In genomic region chr9:71647094-71647591, GRCh38 we compare ENCODE assay signal across 9 cellular contexts.
DNase-seq lines count a peak whose midpoint lies in the region; ATAC-seq and TF ChIP-seq lines count a peak whose summit lies in the region.
"Had no signal": no experiment of that assay in that cellular context is flagged by ENCODE, and none has a peak within 500 bp of the region (broad histone marks: within the 10 kb centered on the region; RNA-seq: fewer than 3 reads in every experiment).

No MANE protein-coding gene starts in this region.

- H3K4me1 ChIP-seq in DOHH2 (ENCODE audit: control insufficient read depth, low read length) (peaks cover 8% of the 10 kb centered on the region), HCT116 (ENCODE audit: control insufficient read depth in 1 of 2, insufficient read depth in 2 of 2, low read length in 2 of 2) (peaks cover 10 to 13% of the 10 kb centered on the region in 2 experiments; a peak in 3 of 4 replicates)
- peaks cover 8 to 20% of the 10 kb centered on the region in 2 donors for H3K4me1 ChIP-seq in naive thymus-derived CD4-positive, alpha-beta T cell (ENCODE audit: control insufficient read depth in 2 of 2, insufficient read depth in 2 of 2, low read length in 2 of 2)

- POLR2A ChIA-PET in HCT116 (lab: Charles Lee): interaction anchor here (1.0 kb wide), 1 partner anchor 121 kb away, joined by 4 read pairs; the partner anchor contains the start of gene CEMIP2
- POLR2A ChIA-PET in naive thymus-derived CD4-positive, alpha-beta T cell (lab: Charles Lee): no interaction called here

- RAD21 ChIA-PET in HCT116 (lab: Charles Lee; ENCODE audit: low non-redundant PET in 1 of 2, low total read pairs in 2 of 2, uncharacterized antibody in 2 of 2, unreplicated experiment in 2 of 2): no interaction called here

- 0 out of 2 replicates have a peak overlapping the region, but pooled peaks have one; percentile 5 for H3K4me2 ChIP-seq in DOHH2 (ENCODE audit: low read length)
- peak overlapping the region; percentile 64 for H3K4me2 ChIP-seq in HCT116 (ENCODE audit: low read length)

- no peaks in the 10 kb centered on the region for H3K9me3 ChIP-seq in DOHH2 (ENCODE audit: control insufficient read depth, insufficient read depth, low read length)
- H3K9me3 ChIP-seq in HCT116 (ENCODE audit: control insufficient read depth in 1 of 2, insufficient read depth in 1 of 2, low read depth in 1 of 2, low read length in 2 of 2): no peaks in the 10 kb centered on the region
- H3K9me3 ChIP-seq in SK-N-MC (ENCODE audit: low read depth, low read length): no peaks in the 10 kb centered on the region
- H3K9me3 ChIP-seq in naive thymus-derived CD4-positive, alpha-beta T cell (ENCODE audit: control insufficient read depth in 2 of 3, low read length in 3 of 3): no peaks in the 10 kb centered on the region

- no peak overlapping the region for H3K27ac ChIP-seq in DOHH2 (ENCODE audit: low read depth, low read length)
- no peak overlapping the region for H3K27ac ChIP-seq in HCT116 (ENCODE audit: low read depth, low read length)
- H3K27ac ChIP-seq in SK-N-MC: no peak overlapping the region
- no peak overlapping the region for H3K27ac ChIP-seq in epithelial cell of prostate
- no peak overlapping the region for H3K27ac ChIP-seq in naive thymus-derived CD4-positive, alpha-beta T cell (ENCODE audit: low read depth, low read length)

- H3K36me3 ChIP-seq in DOHH2 (ENCODE audit: control insufficient read depth, low read length) (no peaks in the 10 kb centered on the region), HCT116 (ENCODE audit: control insufficient read depth in 1 of 2, insufficient read depth in 2 of 2, low read length in 2 of 2) (no peaks in the 10 kb centered on the region), SK-N-MC (ENCODE audit: insufficient read depth, low read length) (no peaks in the 10 kb centered on the region)
- H3K36me3 ChIP-seq in naive thymus-derived CD4-positive, alpha-beta T cell (ENCODE audit: control insufficient read depth in 2 of 3, insufficient read depth in 3 of 3, low read length in 3 of 3): no peaks in the 10 kb centered on the region

- H3K4me1 Mint-ChIP-seq in naive thymus-derived CD4-positive, alpha-beta T cell: peaks cover 13 to 49% (median 24%) of the 10 kb centered on the region in 7 donors

- H3F3A ChIP-seq in DOHH2 (ENCODE audit: control insufficient read depth, insufficient read depth): no peaks in the 10 kb centered on the region

- no peak overlapping the region for H3K9ac ChIP-seq in HCT116 (ENCODE audit: low read length)
- no peak overlapping the region for H3K9ac ChIP-seq in SK-N-MC (ENCODE audit: insufficient read length)

- no peak for TF ChIP-seq RAD21 in HCT116 (IDR thresholded peaks at IDR 0.05; ENCODE audit: low read depth)

- peak; percentile 13 for DNase-seq in HCT116 (ENCODE audit: low read depth, low spot score)
- DNase-seq in SK-N-MC (ENCODE audit: low read depth, low spot score): peak; percentile 70
- peak; percentile 27 for DNase-seq in epithelial cell of prostate (ENCODE audit: low read depth, low spot score)
- peak in 2 of 9 donors; percentile 4 to 28 for DNase-seq in naive thymus-derived CD4-positive, alpha-beta T cell
- no peak for DNase-seq in COR-L47 (lab: John Stamatoyannopoulos, UW)
- DNase-seq in NCI-H345 (lab: John Stamatoyannopoulos, UW): no peak
- DNase-seq in NCI-H510A treated with DMSO at 0.1 percent for 48 hours (lab: John Stamatoyannopoulos, UW): no peak

- intact Hi-C loops in HCT116 (cut with micrococcal nuclease): no loop called here
- intact Hi-C loops in naive thymus-derived CD4-positive, alpha-beta T cell (cut with micrococcal nuclease): no loop called here

- TF ChIP-seq CTCF in DOHH2 (IDR thresholded peaks at IDR 0.05; ENCODE audit: low read depth, low read length, poor library complexity, severe bottlenecking): no peak
- TF ChIP-seq CTCF in HCT116 (IDR thresholded peaks at IDR 0.05 in 2 of 3, conservative IDR thresholded peaks at IDR 0.05 in 1 of 3; ENCODE audit: borderline replicate concordance in 1 of 3, insufficient read depth in 1 of 3, low read depth in 2 of 3, low read length in 2 of 3): no peak

- H3K4me3 ChIP-seq in DOHH2 (ENCODE audit: low read length) (no peak overlapping the region), HCT116 (replicated peaks in 1 of 2; ENCODE audit: low read depth in 1 of 2, low read length in 2 of 2) (peak overlapping the region; percentile 16 to 32), SK-N-MC (peak overlapping the region; percentile 23)
- H3K4me3 ChIP-seq in naive thymus-derived CD4-positive, alpha-beta T cell (ENCODE audit: low read length): peak overlapping the region; percentile 6

- H4K20me1 ChIP-seq in DOHH2 (ENCODE audit: control insufficient read depth, insufficient read depth, low read depth, low read length) (no peaks in the 10 kb centered on the region), HCT116 (ENCODE audit: insufficient read depth) (no peaks in the 10 kb centered on the region)

- peak; percentile 77 for ATAC-seq in HCT116
- ATAC-seq in naive thymus-derived CD4-positive, alpha-beta T cell: peak; percentile 42
- ATAC-seq: Panc1 had no signal

- H3K79me2 ChIP-seq in DOHH2 (ENCODE audit: control insufficient read depth, low read length) (no peaks in the 10 kb centered on the region), HCT116 (ENCODE audit: insufficient read depth, low read length) (no peaks in the 10 kb centered on the region)

- no peaks in the 10 kb centered on the region; the same call in 1 of the 2 replicates for H3K27me3 ChIP-seq in DOHH2 (ENCODE audit: control insufficient read depth, low read length)
- no peaks in the 10 kb centered on the region for H3K27me3 ChIP-seq in HCT116 (ENCODE audit: insufficient read depth, low read length)
- H3K27me3 ChIP-seq in naive thymus-derived CD4-positive, alpha-beta T cell (ENCODE audit: control insufficient read depth in 2 of 2, insufficient read depth in 2 of 2, low read length in 2 of 2): no peaks in the 10 kb centered on the region

- H3K27ac Mint-ChIP-seq in naive thymus-derived CD4-positive, alpha-beta T cell: peak overlapping the region in 1 of 9 donors; percentile 30

- peak overlapping the region; percentile 88 for H2AFZ ChIP-seq in HCT116 (ENCODE audit: low read depth, low read length, poor library complexity, severe bottlenecking)

- peaks cover 0 to 8% (median 0%) of the 10 kb centered on the region in 11 donors for H3K9me3 Mint-ChIP-seq in naive thymus-derived CD4-positive, alpha-beta T cell

- H3K27me3 Mint-ChIP-seq in naive thymus-derived CD4-positive, alpha-beta T cell: peaks cover 0 to 18% (median 1%) of the 10 kb centered on the region in 5 donors

- H3K9me2 ChIP-seq in DOHH2 (replicated peaks; ENCODE audit: control insufficient read depth, low read length) (no peaks in the 10 kb centered on the region), HCT116 (ENCODE audit: insufficient read depth) (no peaks in the 10 kb centered on the region)

- no TSS peak for BruUV-seq in HCT116 (replicated peaks; lab: Mats Ljungman, UMichigan)

- CTCF ChIA-PET in HCT116 (lab: Charles Lee): interaction anchor here (0.8 kb wide), 1 partner anchor 19 kb away, joined by 3 read pairs; no protein-coding TSS in a partner anchor
- CTCF ChIA-PET in naive thymus-derived CD4-positive, alpha-beta T cell (lab: Charles Lee): interaction anchor here (0.6 to 1.2 kb wide), 3 partner anchors 10 to 68 kb away, joined by 3 to 5 read pairs (median 5); no protein-coding TSS in a partner anchor

- TF ChIP-seq POLR2A in HCT116 (IDR thresholded peaks at IDR 0.05; ENCODE audit: borderline replicate concordance, extremely low read depth, insufficient read depth, insufficient read length): no peak

- peak overlapping the region; percentile 17 to 83 (median 58) for H3K4me3 Mint-ChIP-seq in naive thymus-derived CD4-positive, alpha-beta T cell

- H3K36me3 Mint-ChIP-seq in naive thymus-derived CD4-positive, alpha-beta T cell: peaks cover 0 to 16% (median 0%) of the 10 kb centered on the region in 5 donors

TF ChIP-seq in HCT116, 20 proteins besides CTCF, POLR2A, EP300 and RAD21:
- peak; percentile 13; the same call in 1 of the 2 replicates for TF ChIP-seq SP1 (IDR thresholded peaks at IDR 0.05; ENCODE audit: low read depth)
- TF ChIP-seq YY1 (IDR thresholded peaks at IDR 0.05; ENCODE audit: extremely low read depth, insufficient replicate concordance, low read depth, low read length): no peak
- TF ChIP-seq CBX3 (IDR thresholded peaks at IDR 0.05; ENCODE audit: low read depth): 0 out of 2 replicates have a peak, but pooled peaks have one; percentile 17
- TF ChIP-seq TCF7L2 (IDR thresholded peaks at IDR 0.05; ENCODE audit: borderline replicate concordance, extremely low read depth, insufficient read depth, insufficient read length): no peak
- TF ChIP-seq MAX (IDR thresholded peaks at IDR 0.05): peak; percentile 30; the same call in 1 of the 2 replicates
- TF ChIP-seq POLR2AphosphoS5 (IDR thresholded peaks at IDR 0.05; ENCODE audit: low read depth, low read length): peak; percentile 28; the same call in 1 of the 2 replicates
- peak; percentile 59 for TF ChIP-seq JUND (IDR thresholded peaks at IDR 0.05)
- peak; percentile 17; the same call in 1 of the 2 replicates for TF ChIP-seq ELF1 (IDR thresholded peaks at IDR 0.05; ENCODE audit: borderline replicate concordance, low read depth)
- TF ChIP-seq FOSL1 (IDR thresholded peaks at IDR 0.05; ENCODE audit: low read depth): peak; percentile 69
- no peak for TF ChIP-seq EZH2 (IDR thresholded peaks at IDR 0.05)

Comparison
In these comparisons a context has a peak if more than half of its experiments do, and no peak if none do; other contexts are left out.
1. DNase-seq: peak in HCT116 (single experiment), SK-N-MC (single experiment) and epithelial cell of prostate (single experiment); none in COR-L47 (single experiment), NCI-H345 (single experiment) and NCI-H510A treated with DMSO at 0.1 percent for 48 hours (single experiment).